8 cellular contexts compared by ENCODE assay signal in genomic region chr1:11681071-11681771, GRCh38. TPM values are rescaled to one million over a fixed set of nuclear protein-coding genes. Genes with fewer than 3 reads are reported as not detected.
A peak's percentile ranks its signal among the peaks of the same experiment; 100 is the strongest.
DNase-seq lines count a peak whose midpoint lies in the region; ATAC-seq, FAIRE-seq and TF ChIP-seq lines count a peak whose summit lies in the region.

MAD2L2 (minus strand) TSS chr1:11681148; CDS start chr1:11680601, 547 bp downstream.

- CTCF ChIA-PET in H1 (lab: Charles Lee; ENCODE audit: partially characterized antibody): interaction anchor here (0.7 to 21.6 kb wide), 14 partner anchors 9 to 325 kb away, joined by 3 to 266 read pairs (median 6); partner anchors contain the start of gene FBXO6

- H4K20me1 ChIP-seq in H1 (replicated peaks in 1 of 2; ENCODE audit: control insufficient read depth in 1 of 2, insufficient read depth in 2 of 2, low read length in 2 of 2): peaks cover 5 to 20% of the 10 kb centered on the region in 2 experiments

- H3K4me3 ChIP-seq in H1 (ENCODE audit: extremely low read depth in 1 of 4, insufficient read depth in 2 of 4, low read depth in 3 of 4, low read length in 4 of 4) (peak within 1 kb of the TSS; percentile 78 to 87 (median 84)), mesendoderm (ENCODE audit: low read length) (peak within 1 kb of the TSS; percentile 87)

- peak; percentile 86 for FAIRE-seq in GM19239 (lab: Jason Lieb, UNC)
- FAIRE-seq in H1 (lab: Jason Lieb, UNC): no peak

- H3K4me2 ChIP-seq in H1 (ENCODE audit: insufficient read depth in 1 of 2, low read depth in 2 of 2, low read length in 2 of 2) (peak within 1 kb of the TSS; percentile 88 to 96), mesendoderm (ENCODE audit: low read length) (peak within 1 kb of the TSS; percentile 97)

- no peak for TF ChIP-seq RAD21 in H1 (IDR thresholded peaks at IDR 0.05 in 1 of 2, conservative IDR thresholded peaks at IDR 0.05 in 1 of 2; ENCODE audit: low read depth in 2 of 2, low read length in 2 of 2)

- peak in 13 of 14 donors; percentile 49 to 90 (median 76) for DNase-seq in C1 segment of cervical spinal cord (lab: John Stamatoyannopoulos, UW)
- DNase-seq in GM19239 (ENCODE audit: insufficient read length, low spot score): peak; percentile 97
- peak; percentile 77 to 79 for DNase-seq in NOMO-1 (lab: John Stamatoyannopoulos, UW; ENCODE audit: unreplicated experiment in 2 of 2)
- DNase-seq in activated CD8-positive, alpha-beta memory T cell treated with anti-CD3 and anti-CD28 coated beads for 4 hours (ENCODE audit: low read depth in 2 of 2): peak; percentile 78 to 82
- DNase-seq in H1 (ENCODE audit: low read depth in 1 of 2, low spot score in 2 of 2): peak in 1 of 2 experiments; percentile 94
- peak; percentile 89 for DNase-seq in mesendoderm
- peak; percentile 77 for DNase-seq in stimulated activated CD8-positive, alpha-beta memory T cell treated with anti-CD3 and anti-CD28 coated beads, Interleukin-12 subunit alpha, Interleukin-12 subunit beta, amount 100 ng/mL, for 24 hours (ENCODE audit: extremely low read depth)

- H4K5ac ChIP-seq in H1 (ENCODE audit: insufficient read length, low read depth, low read length): peak within 1 kb of the TSS; percentile 63
- H4K5ac ChIP-seq in mesendoderm (ENCODE audit: low read length): no peak within 1 kb of the TSS

- peaks cover 13 to 35% (median 17%) of the 10 kb centered on the region in 4 experiments for H3K36me3 ChIP-seq in H1 (ENCODE audit: control insufficient read depth in 2 of 4, insufficient read depth in 4 of 4, low read length in 3 of 4)
- peaks cover 1% of the 10 kb centered on the region for H3K36me3 ChIP-seq in mesendoderm (ENCODE audit: control insufficient read depth, insufficient read depth, low read length)

- peak in 1 of 2 experiments; percentile 17; a peak in 1 of 3 replicates for TF ChIP-seq POLR2A in H1 (IDR thresholded peaks at IDR 0.05; ENCODE audit: control extremely low read depth in 1 of 2, low read depth in 2 of 2, low read length in 2 of 2)

- peaks cover 13 to 38% (median 26%) of the 10 kb centered on the region in 4 experiments for H3K4me1 ChIP-seq in H1 (replicated peaks in 1 of 4; ENCODE audit: control insufficient read depth in 3 of 4, insufficient read depth in 4 of 4, low read length in 3 of 4)
- peaks cover 9% of the 10 kb centered on the region for H3K4me1 ChIP-seq in mesendoderm (ENCODE audit: control insufficient read depth, low read depth, low read length)

- H2BK5ac ChIP-seq in H1 (ENCODE audit: low read depth, low read length) (peak within 1 kb of the TSS; percentile 97), mesendoderm (ENCODE audit: low read length) (peak within 1 kb of the TSS; percentile 61)

- no peak for TF ChIP-seq CTCF in H1 (IDR thresholded peaks at IDR 0.05; ENCODE audit: control extremely low read depth in 1 of 3, insufficient read depth in 1 of 3, low read depth in 1 of 3, low read length in 3 of 3)

- POLR2A ChIA-PET in H1 (lab: Charles Lee; ENCODE audit: partially characterized antibody): interaction anchor here (0.7 to 32.0 kb wide), 15 partner anchors 5 to 354 kb away, joined by 3 to 1025 read pairs (median 10); partner anchors contain the start of genes AGTRAP, DRAXIN, FBXO2 and FBXO44

- peak within 1 kb of the TSS; percentile 75; the same call in 1 of the 2 replicates for H2BK15ac ChIP-seq in H1 (ENCODE audit: low read length)
- no peak within 1 kb of the TSS for H2BK15ac ChIP-seq in mesendoderm (replicated peaks; ENCODE audit: low read depth)

- WGBS in H1 (ENCODE audit: extremely low coverage in 1 of 2, insufficient coverage in 1 of 2, insufficient read length in 1 of 2, insufficient replicate concordance in 2 of 2, low coverage in 1 of 2, low lambda C conversion rate in 2 of 2, missing lambda C conversion rate in 1 of 2), 2 experiments: 1% methylated on average over 17 of the region's 71 CpGs; no CpG with 5 or more reads in 1 of the 2 experiments
- no CpG with 5 or more reads among the region's 71 CpGs for WGBS in mesendoderm (ENCODE audit: extremely low coverage, insufficient coverage, low lambda C conversion rate)

- peaks cover 15% of the 10 kb centered on the region for H3K79me1 ChIP-seq in H1 (ENCODE audit: low read depth, low read length)
- peaks cover 1% of the 10 kb centered on the region for H3K79me1 ChIP-seq in mesendoderm (ENCODE audit: low read length)

- TF ChIP-seq EP300 in H1 (IDR thresholded peaks at IDR 0.05; ENCODE audit: borderline replicate concordance in 1 of 2, low read depth in 2 of 2, low read length in 2 of 2): peak in 1 of 2 experiments; percentile 69; a peak in 1 of 3 replicates

- peak within 1 kb of the TSS; percentile 45 for H2AK5ac ChIP-seq in H1 (ENCODE audit: low read depth, low read length)
- no peak within 1 kb of the TSS for H2AK5ac ChIP-seq in mesendoderm (ENCODE audit: low read length)

- H4K8ac ChIP-seq in H1 (ENCODE audit: extremely low read depth, insufficient read depth, low read length) (peak within 1 kb of the TSS; percentile 92), mesendoderm (ENCODE audit: low read depth, low read length) (no peak within 1 kb of the TSS)

- H2BK20ac ChIP-seq in H1 (ENCODE audit: low read length): peak within 1 kb of the TSS; percentile 74

- H3K23ac ChIP-seq in H1 (ENCODE audit: insufficient read length): no peak within 1 kb of the TSS
- H3K23ac ChIP-seq in mesendoderm (ENCODE audit: low read length): peak within 1 kb of the TSS; percentile 100

- peak within 1 kb of the TSS; percentile 96 for H2BK12ac ChIP-seq in H1 (ENCODE audit: low read depth, low read length)

- no peaks in the 10 kb centered on the region for H3K9me3 ChIP-seq in H1 (ENCODE audit: insufficient read depth in 2 of 2, low read depth in 1 of 2, low read length in 1 of 2)

- H3K27me3 ChIP-seq in H1 (replicated peaks in 1 of 4; ENCODE audit: control insufficient read depth in 3 of 4, extremely low read depth in 1 of 4, insufficient read depth in 3 of 4, low read length in 3 of 4) (no peaks in the 10 kb centered on the region), mesendoderm (ENCODE audit: insufficient read depth, low read length, poor library complexity) (no peaks in the 10 kb centered on the region)

- peak within 1 kb of the TSS; percentile 96 for H3K56ac ChIP-seq in H1 (replicated peaks; ENCODE audit: insufficient read length, low read depth, low read length)
- peak within 1 kb of the TSS; percentile 98 for H3K56ac ChIP-seq in mesendoderm (ENCODE audit: low read length)

- peak; percentile 78 for ATAC-seq in HG03442 (IDR thresholded peaks at IDR 0.05; ENCODE audit: unreplicated experiment)

- no peak within 1 kb of the TSS for H2AFZ ChIP-seq in H1 (ENCODE audit: low read length)

- H3K79me2 ChIP-seq in H1 (ENCODE audit: control insufficient read depth in 1 of 2, insufficient read depth in 2 of 2, low read length in 2 of 2): peaks cover 4 to 44% of the 10 kb centered on the region in 2 experiments
- peaks cover 8% of the 10 kb centered on the region for H3K79me2 ChIP-seq in mesendoderm (ENCODE audit: control insufficient read depth, insufficient read depth, low read length)

- H3K14ac ChIP-seq in H1 (ENCODE audit: insufficient read length): peak within 1 kb of the TSS; percentile 55

- peak within 1 kb of the TSS; percentile 93 for H3K27ac ChIP-seq in H1 (ENCODE audit: low read depth, low read length)
- peak within 1 kb of the TSS; percentile 88 for H3K27ac ChIP-seq in mesendoderm (ENCODE audit: low read depth, low read length)

- H3K23me2 ChIP-seq in H1 (ENCODE audit: low read depth, low read length): peaks cover 8% of the 10 kb centered on the region

- H3K4ac ChIP-seq in H1 (replicated peaks; ENCODE audit: insufficient read length, low read depth, low read length) (peak within 1 kb of the TSS; percentile 80), mesendoderm (ENCODE audit: low read depth, low read length) (no peak within 1 kb of the TSS)

- peak within 1 kb of the TSS; percentile 95 for H3K18ac ChIP-seq in H1 (ENCODE audit: extremely low read depth, low read length)
- peak within 1 kb of the TSS; percentile 61 for H3K18ac ChIP-seq in mesendoderm (ENCODE audit: low read length)

- H3K9ac ChIP-seq in H1 (replicated peaks in 1 of 4; ENCODE audit: extremely low read depth in 1 of 4, low read depth in 3 of 4, low read length in 3 of 4) (peak within 1 kb of the TSS; percentile 46 to 87 (median 81)), mesendoderm (ENCODE audit: low read length) (peak within 1 kb of the TSS; percentile 96)

- peak within 1 kb of the TSS; percentile 95 for H4K91ac ChIP-seq in H1 (replicated peaks; ENCODE audit: insufficient read length, low read length)

- peak within 1 kb of the TSS; percentile 91 for H2BK120ac ChIP-seq in H1 (replicated peaks; ENCODE audit: low read depth, low read length)
- H2BK120ac ChIP-seq in mesendoderm (ENCODE audit: low read depth, low read length): no peak within 1 kb of the TSS

TF ChIP-seq in H1, 55 proteins besides CTCF, POLR2A, EP300 and RAD21 (continues in another document):
- TF ChIP-seq KDM4A (IDR thresholded peaks at IDR 0.05; ENCODE audit: low read depth, low read length, severe bottlenecking) (peak; percentile 48), SP1 (IDR thresholded peaks at IDR 0.05; ENCODE audit: low read depth, low read length) (peak; percentile 70; the same call in 1 of the 2 replicates), PHF8 (conservative IDR thresholded peaks at IDR 0.05; ENCODE audit: low read depth, low read length) (peak; percentile 0; the same call in 1 of the 2 replicates), EGR1 (IDR thresholded peaks at IDR 0.05; ENCODE audit: borderline replicate concordance, low read depth, low read length) (peak; percentile 92; the same call in 1 of the 2 replicates), SP2 (IDR thresholded peaks at IDR 0.05; ENCODE audit: low read length) (no peak), SIN3A (conservative IDR thresholded peaks at IDR 0.05 in 1 of 2, IDR thresholded peaks at IDR 0.05 in 1 of 2; ENCODE audit: low read depth in 1 of 2, low read length in 2 of 2) (no peak), ZNF274 (IDR thresholded peaks at IDR 0.05; ENCODE audit: borderline replicate concordance, extremely low read depth, low read length) (no peak), TCF12 (IDR thresholded peaks at IDR 0.05; ENCODE audit: low read depth, low read length) (no peak), TAF7 (optimal IDR thresholded peaks at IDR 0.05; ENCODE audit: borderline replicate concordance, low read depth, low read length) (no peak), ASH2L (IDR thresholded peaks at IDR 0.05; ENCODE audit: low read length) (peak; percentile 46), TAF1 (IDR thresholded peaks at IDR 0.05; ENCODE audit: low read depth, low read length) (peak; percentile 47)

RNA-seq across cellular contexts. Expression of gene MAD2L2, which starts in this region (rescaled TPM):
- 310 and 314 TPM in 2 replicates for total RNA-seq in H1 (2021; fragmentation: NEBNext Ultra II Directional; extraction: Animal tissue kit (Norgen Biotek cat#: 25700))
- 469 and 710 TPM in 2 replicates for polyA plus RNA-seq in H1 (2011; rRNA removed)
- polyA plus RNA-seq in H1 (2011; cell fraction: cytosol; rRNA removed): 618 TPM
- 791 TPM for polyA plus RNA-seq in H1 (2011; cell fraction: nucleus; rRNA removed)
- 284 to 411 TPM (median 375 TPM) in 4 replicates for polyA plus RNA-seq in H1 (2012, experiment 1 of 2)
- polyA plus RNA-seq in H1 (2012, experiment 2 of 2): 511 TPM
- polyA plus RNA-seq in H1 (2013, experiment 1 of 2): 239 TPM
- polyA plus RNA-seq in H1 (2013, experiment 2 of 2): 240 TPM
- polyA minus RNA-seq in H1 (2011; rRNA and poly(A)+ RNA removed): 212 and 312 TPM in 2 replicates
- 182 TPM for polyA minus RNA-seq in H1 (2011; cell fraction: cytosol; rRNA and poly(A)+ RNA removed)
- 206 TPM for polyA minus RNA-seq in H1 (2011; cell fraction: nucleus; rRNA and poly(A)+ RNA removed)
- 128 TPM for polyA plus RNA-seq in mesendoderm (2013, experiment 1 of 2)
- 136 TPM for polyA plus RNA-seq in mesendoderm (2013, experiment 2 of 2)
